ENCODE assay signal across 1 cellular context in genomic region chr3:171183042-171183441, GRCh38.
TF ChIP-seq lines count a peak whose summit lies in the region.

No MANE protein-coding gene starts in this region.

TF ChIP-seq in K562, 482 proteins besides CTCF, POLR2A, EP300 and RAD21 (continued from another document):
- TF ChIP-seq ZNF639 (CRISPR knock-in tag; conservative IDR thresholded peaks at IDR 0.05 in 1 of 2, IDR thresholded peaks at IDR 0.05 in 1 of 2), result 0 out of 4 replicates have a peak, but pooled peaks of 1 of the 2 experiments have one; percentile 37
- no peak for TF ChIP-seq HIVEP1 (CRISPR knock-in tag; IDR thresholded peaks at IDR 0.05)
- TF ChIP-seq MNT (conservative IDR thresholded peaks at IDR 0.05), result peak; percentile 78 to 85
TF ChIP-seq in K562: peak in this region for 129.
